ENCODE assay signal across 1 cellular context in genomic region chr11:128603003-128603715, GRCh38.
TF ChIP-seq lines count a peak whose summit lies in the region.

No MANE protein-coding gene starts in this region.

TF ChIP-seq in IMR-90, 13 proteins besides CTCF, POLR2A, EP300 and RAD21 (continued from another document):
- TF ChIP-seq USF2 (IDR thresholded peaks at IDR 0.05; ENCODE audit: low read depth, low read length) (no peak), RCOR1 (IDR thresholded peaks at IDR 0.05; ENCODE audit: insufficient replicate concordance, low read length) (no peak), CEBPB (IDR thresholded peaks at IDR 0.05; ENCODE audit: low read depth, low read length) (no peak), MAFK (IDR thresholded peaks at IDR 0.05; ENCODE audit: low read depth, low read length) (no peak), MXI1 (IDR thresholded peaks at IDR 0.05; ENCODE audit: borderline replicate concordance, low read depth, low read length) (no peak), BHLHE40 (IDR thresholded peaks at IDR 0.05; ENCODE audit: low read depth, low read length) (no peak), RFX5 (IDR thresholded peaks at IDR 0.05; ENCODE audit: low read depth, low read length) (no peak), ELK1 (IDR thresholded peaks at IDR 0.05; ENCODE audit: borderline replicate concordance, low read depth, low read length) (no peak)
TF ChIP-seq in IMR-90: peak in this region for 0.
